Comparison of ENCODE assay signal across 8 cellular contexts in genomic region chr6:111642463-111643158, GRCh38. TPM values are rescaled to one million over a fixed set of nuclear protein-coding genes. Genes with fewer than 3 reads are reported as not detected.
DNase-seq lines count a peak whose midpoint lies in the region; ATAC-seq, FAIRE-seq and TF ChIP-seq lines count a peak whose summit lies in the region.

No MANE protein-coding gene starts in this region.

- H3K27ac ChIP-seq in A549 (peak overlapping the region in 1 of 2 experiments; percentile 22; a peak in 1 of 6 replicates), lower lobe of right lung (no peak overlapping the region), upper lobe of right lung (no peak overlapping the region)

- H3K9me3 ChIP-seq in A549 = no peaks in the 10 kb centered on the region
- H3K9me3 ChIP-seq in lower lobe of right lung = no peaks in the 10 kb centered on the region
- no peaks in the 10 kb centered on the region for H3K9me3 ChIP-seq in upper lobe of right lung

- no peak for TF ChIP-seq EP300 in A549 (IDR thresholded peaks at IDR 0.05)

- TF ChIP-seq RAD21 in A549 (conservative IDR thresholded peaks at IDR 0.05 in 1 of 2, IDR thresholded peaks at IDR 0.05 in 1 of 2) = peak; percentile 78 to 81

- peak; percentile 27 to 72 for DNase-seq in A549 (ENCODE audit: low read depth in 1 of 2, low spot score in 1 of 2)
- no peak for DNase-seq in GM06990 (ENCODE audit: extremely low read depth, insufficient read length)
- DNase-seq in HK-2 (ENCODE audit: unreplicated experiment) = peak; percentile 59
- peak; percentile 55 to 63 for DNase-seq in SHP77 (lab: John Stamatoyannopoulos, UW)
- DNase-seq in dedifferentiated amniotic fluid mesenchymal stem cell (ENCODE audit: extremely low spot score) = peak; percentile 49
- DNase-seq in lower lobe of right lung = peak; percentile 68
- DNase-seq in upper lobe of right lung = peak; percentile 75
- no peak for DNase-seq in activated effector memory CD4-positive, alpha-beta T cell treated with Interleukin-2 at 50 U/mL for 16 hours

- intact Hi-C loops in lower lobe of right lung (cut with DNase I) = no loop called here
- intact Hi-C loops in upper lobe of right lung (cut with DNase I) = no loop called here

- no peak for FAIRE-seq in A549 (lab: Jason Lieb, UNC)

- no peak for TF ChIP-seq POLR2A in A549 (IDR thresholded peaks at IDR 0.05; ENCODE audit: low read length)

- ATAC-seq in A549 (peak; percentile 90 to 97), lower lobe of right lung (peak; percentile 90 to 96), upper lobe of right lung (peak; percentile 98)

- POLR2A ChIA-PET in A549 (lab: Yijun Ruan, JAX) = interaction anchor here (1.0 kb wide), 2 partner anchors 159 to 384 kb away, joined by 3 to 4 read pairs; partner anchors contain the start of gene REV3L

- 16% methylated on average over 7 of the region's 7 CpGs for WGBS in A549 (ENCODE audit: missing lambda C conversion rate)

- TF ChIP-seq CTCF in A549 (IDR thresholded peaks at IDR 0.05) (peak; percentile 57), GM06990 (IDR thresholded peaks at IDR 0.05; ENCODE audit: insufficient read depth, low read length, poor library complexity, severe bottlenecking) (peak; percentile 61), lower lobe of right lung (IDR thresholded peaks at IDR 0.05) (peak; percentile 72), upper lobe of right lung (IDR thresholded peaks at IDR 0.05) (peak; percentile 60)

- H3K4me3 ChIP-seq in A549 = no peak overlapping the region
- no peak overlapping the region for H3K4me3 ChIP-seq in GM06990 (replicated peaks; ENCODE audit: low read depth, low read length)
- no peak overlapping the region for H3K4me3 ChIP-seq in lower lobe of right lung
- no peak overlapping the region for H3K4me3 ChIP-seq in upper lobe of right lung

- CTCF ChIA-PET in A549 (lab: Yijun Ruan, JAX) = interaction anchor here (1.0 to 1.8 kb wide), 5 partner anchors 37 to 384 kb away, joined by 3 to 9 read pairs (median 3); partner anchors contain the start of gene TRAF3IP2

- H3K36me3 ChIP-seq in GM06990 (ENCODE audit: control insufficient read depth, insufficient read depth, low read length) (no peaks in the 10 kb centered on the region), lower lobe of right lung (no peaks in the 10 kb centered on the region), upper lobe of right lung (no peaks in the 10 kb centered on the region)

- H3K27me3 ChIP-seq in GM06990 (replicated peaks; ENCODE audit: control insufficient read depth, insufficient read depth, low read length) (no peaks in the 10 kb centered on the region), lower lobe of right lung (ENCODE audit: low read depth) (no peaks in the 10 kb centered on the region), upper lobe of right lung (no peaks in the 10 kb centered on the region)

- peak overlapping the region; percentile 32; the same call in 2 of the 3 replicates for H3K4me2 ChIP-seq in A549

- H3K4me1 ChIP-seq in A549 (no peaks in the 10 kb centered on the region), lower lobe of right lung (peaks cover 4% of the 10 kb centered on the region), upper lobe of right lung (peaks cover 4% of the 10 kb centered on the region)

TF ChIP-seq in A549, 52 proteins besides CTCF, POLR2A, EP300 and RAD21:
- TF ChIP-seq BCL3 (IDR thresholded peaks at IDR 0.05) = no peak
- peak; percentile 62 for TF ChIP-seq SMC3 (IDR thresholded peaks at IDR 0.05)

RNA-seq across cellular contexts. Expression of gene TRAF3IP2, which starts 36.9 kb away (rescaled TPM):
- 9.9 and 11.6 TPM in 2 replicates for polyA plus RNA-seq in A549 (2011; rRNA removed)
- 7.0 and 8.2 TPM in 2 replicates for polyA plus RNA-seq in A549 (2012; cell fraction: cytosol; rRNA removed)
- polyA plus RNA-seq in A549 (2012; cell fraction: nucleus; rRNA removed) = 6.4 and 7.0 TPM in 2 replicates
- polyA plus RNA-seq in A549 (2017; fragmentation: RNase III; extraction: RNeasy Plus Mini Kit Qiagen cat#74134 plus additional on column Dnase treatment) = 5.9 to 7.2 TPM (median 5.9 TPM) in 3 replicates
- 13.5 and 16.7 TPM in 2 replicates for polyA minus RNA-seq in A549 (2011; rRNA and poly(A)+ RNA removed)
- 37.5 TPM for total RNA-seq in lower lobe of right lung
- 32.1 TPM for total RNA-seq in upper lobe of right lung

Comparison
In these comparisons a context has a peak if more than half of its experiments do, and no peak if none do; other contexts are left out.
1. DNase-seq: peak in A549 (2 of 2), HK-2 (single experiment), SHP77 (2 of 2), dedifferentiated amniotic fluid mesenchymal stem cell (single experiment), lower lobe of right lung (single experiment) and upper lobe of right lung (single experiment); none in GM06990 (single experiment) and activated effector memory CD4-positive, alpha-beta T cell treated with Interleukin-2 at 50 U/mL for 16 hours (single experiment).
2. Peak in every context shown above with its lines, with median percentiles within 50 percentile points of each other: ATAC-seq and CTCF ChIP-seq.